14 cellular contexts compared by ENCODE assay signal in genomic region chr10:23448323-23448722, GRCh38. TPM values are rescaled to one million over a fixed set of nuclear protein-coding genes. Genes with fewer than 3 reads are reported as not detected.
DNase-seq lines count a peak whose midpoint lies in the region; ATAC-seq and TF ChIP-seq lines count a peak whose summit lies in the region.
"Had no signal": no experiment of that assay in that cellular context is flagged by ENCODE, and none has a peak within 500 bp of the region (broad histone marks: within the 10 kb centered on the region; RNA-seq: fewer than 3 reads in every experiment).

No MANE protein-coding gene starts in this region.

- H3K79me2 ChIP-seq in GM23248 (ENCODE audit: insufficient read depth) = no peaks in the 10 kb centered on the region

- WGBS in psoas muscle, 3 donors = 98 to 100% (median 99%) methylated on average over 2 of the region's 2 CpGs
- 100% methylated on average over 2 of the region's 2 CpGs for WGBS in GM23248 (ENCODE audit: low coverage in 1 of 2, low lambda C conversion rate in 2 of 2, missing lambda C conversion rate in 2 of 2), 2 experiments
- WGBS in transverse colon (ENCODE audit: low coverage in 1 of 2), 2 donors = 87 to 91% methylated on average over 2 of the region's 2 CpGs

- intact Hi-C loops in psoas muscle (cut with DNase I) = no loop called here
- intact Hi-C loops in transverse colon (cut with DNase I; ENCODE audit: low total_unique reads) = no loop called here

- no peak for TF ChIP-seq EP300 in transverse colon (IDR thresholded peaks at IDR 0.05; ENCODE audit: low read depth)

- no peaks in the 10 kb centered on the region for H3K27me3 ChIP-seq in psoas muscle (ENCODE audit: insufficient read depth in 3 of 3, low read length in 2 of 3)
- no peaks in the 10 kb centered on the region for H3K27me3 ChIP-seq in GM23248 (replicated peaks; ENCODE audit: insufficient read depth)
- no peaks in the 10 kb centered on the region for H3K27me3 ChIP-seq in transverse colon

- no peak overlapping the region for H3K4me3 ChIP-seq in psoas muscle
- no peak overlapping the region for H3K4me3 ChIP-seq in GM23248
- no peak overlapping the region for H3K4me3 ChIP-seq in transverse colon

- H3K9me3 ChIP-seq in psoas muscle (no peaks in the 10 kb centered on the region), GM23248 (ENCODE audit: low read depth) (no peaks in the 10 kb centered on the region), transverse colon (no peaks in the 10 kb centered on the region)
- H3K9me3 ChIP-seq: Caco-2 had no signal

- no peak for TF ChIP-seq POLR2A in transverse colon (IDR thresholded peaks at IDR 0.05)

- no peak for TF ChIP-seq CTCF in psoas muscle (IDR thresholded peaks at IDR 0.05)
- TF ChIP-seq CTCF in transverse colon (IDR thresholded peaks at IDR 0.05) = no peak

- H4K20me1 ChIP-seq in GM23248 (ENCODE audit: insufficient read depth) = no peaks in the 10 kb centered on the region

- H3K4me2 ChIP-seq in GM23248 (ENCODE audit: unreplicated experiment) = no peak overlapping the region

- no peak for ATAC-seq in activated CD8-positive, alpha-beta memory T cell treated with anti-CD3 and anti-CD28 coated beads, Interleukin-2, amount 10 ng/mL, durations not matched to agents 7 days and 5 days
- ATAC-seq in GM21717 (IDR thresholded peaks at IDR 0.05; ENCODE audit: unreplicated experiment) = peak; percentile 18
- ATAC-seq in activated T-helper 17 cell treated with anti-CD3 and anti-CD28 coated beads, Interleukin-2, amount 50 U/mL, for 72 hours (replicated peaks) = no peak
- no peak for ATAC-seq in psoas muscle

- no peaks in the 10 kb centered on the region for H3K9me2 ChIP-seq in GM23248 (ENCODE audit: insufficient read depth)

- H3K9me3 Mint-ChIP-seq in activated CD8-positive, alpha-beta memory T cell treated with anti-CD3 and anti-CD28 coated beads, Interleukin-2, amount 10 ng/mL, durations not matched to agents 7 days and 5 days (ENCODE audit: low read depth) = no peaks in the 10 kb centered on the region
- no peaks in the 10 kb centered on the region for H3K9me3 Mint-ChIP-seq in activated T-helper 17 cell treated with anti-CD3 and anti-CD28 coated beads, Interleukin-2, amount 50 U/mL, for 72 hours
- H3K9me3 Mint-ChIP-seq: HFFc6, neural crest cell had no signal

- peak overlapping the region; percentile 13 for H3K27ac ChIP-seq in psoas muscle
- no peak overlapping the region for H3K27ac ChIP-seq in GM23248
- no peak overlapping the region for H3K27ac ChIP-seq in transverse colon

- H3K4me1 Mint-ChIP-seq in activated CD8-positive, alpha-beta memory T cell treated with anti-CD3 and anti-CD28 coated beads, Interleukin-2, amount 10 ng/mL, durations not matched to agents 7 days and 5 days = peaks cover 28% of the 10 kb centered on the region
- H3K4me1 Mint-ChIP-seq in activated T-helper 17 cell treated with anti-CD3 and anti-CD28 coated beads, Interleukin-2, amount 50 U/mL, for 72 hours = peaks cover 19% of the 10 kb centered on the region
- H3K4me1 Mint-ChIP-seq: neural crest cell had no signal

- H3K27me3 Mint-ChIP-seq in activated CD8-positive, alpha-beta memory T cell treated with anti-CD3 and anti-CD28 coated beads, Interleukin-2, amount 10 ng/mL, durations not matched to agents 7 days and 5 days = no peaks in the 10 kb centered on the region
- no peaks in the 10 kb centered on the region for H3K27me3 Mint-ChIP-seq in activated T-helper 17 cell treated with anti-CD3 and anti-CD28 coated beads, Interleukin-2, amount 50 U/mL, for 72 hours

- in situ Hi-C loops in GM23248 (cut with MboI) (no loop called here), transverse colon (cut with MboI; ENCODE audit: low pct_ligation_motif_present in 1 of 4, low pct_unique_long_range_greater_than_20kb in 1 of 4, low sequenced_read_pairs in 3 of 4) (no loop called here)

- no peak overlapping the region for H3K9ac ChIP-seq in GM23248

- peaks cover 7% of the 10 kb centered on the region; the same call in 1 of the 2 replicates for H3F3A ChIP-seq in GM23248 (ENCODE audit: insufficient read depth)

- peaks cover 5% of the 10 kb centered on the region for H3K36me3 Mint-ChIP-seq in activated CD8-positive, alpha-beta memory T cell treated with anti-CD3 and anti-CD28 coated beads, Interleukin-2, amount 10 ng/mL, durations not matched to agents 7 days and 5 days
- H3K36me3 Mint-ChIP-seq in activated T-helper 17 cell treated with anti-CD3 and anti-CD28 coated beads, Interleukin-2, amount 50 U/mL, for 72 hours (ENCODE audit: low read depth) = peaks cover 19% of the 10 kb centered on the region

- peak overlapping the region; percentile 72 for H3K27ac Mint-ChIP-seq in activated CD8-positive, alpha-beta memory T cell treated with anti-CD3 and anti-CD28 coated beads, Interleukin-2, amount 10 ng/mL, durations not matched to agents 7 days and 5 days
- peak overlapping the region; percentile 90 for H3K27ac Mint-ChIP-seq in activated T-helper 17 cell treated with anti-CD3 and anti-CD28 coated beads, Interleukin-2, amount 50 U/mL, for 72 hours
- H3K27ac Mint-ChIP-seq: HFFc6 had no signal

- no peak for DNase-seq in activated CD8-positive, alpha-beta memory T cell treated with anti-CD3 and anti-CD28 coated beads, Interleukin-2, amount 10 ng/mL, durations not matched to agents 7 days and 5 days
- no peak for DNase-seq in activated CD8-positive, alpha-beta memory T cell treated with anti-CD3 and anti-CD28 coated beads for 24 hours
- DNase-seq in psoas muscle (no peak), GM23248 (no peak), GDM1 (lab: John Stamatoyannopoulos, UW) (no peak), transverse colon (no peak)
- DNase-seq: Caco-2, HFFc6, mammary epithelial cell, NCI-H1694, NCI-H226 had no signal

- H2AFZ ChIP-seq in GM23248 = no peak overlapping the region

- CTCF ChIA-PET in activated CD8-positive, alpha-beta memory T cell treated with anti-CD3 and anti-CD28 coated beads, Interleukin-2, amount 10 ng/mL, durations not matched to agents 7 days and 5 days (lab: Charles Lee) = interaction anchor here (1.0 kb wide), 1 partner anchor 80 kb away, joined by 3 read pairs; no protein-coding TSS in a partner anchor

- no peak overlapping the region for H3K4me3 Mint-ChIP-seq in activated CD8-positive, alpha-beta memory T cell treated with anti-CD3 and anti-CD28 coated beads, Interleukin-2, amount 10 ng/mL, durations not matched to agents 7 days and 5 days
- peak overlapping the region; percentile 56 for H3K4me3 Mint-ChIP-seq in activated T-helper 17 cell treated with anti-CD3 and anti-CD28 coated beads, Interleukin-2, amount 50 U/mL, for 72 hours
- H3K4me3 Mint-ChIP-seq: HFFc6, neural crest cell had no signal

- peaks cover 0 to 15% of the 10 kb centered on the region in 2 donors for H3K36me3 ChIP-seq in psoas muscle (ENCODE audit: insufficient read depth in 1 of 2, low read depth in 1 of 2)
- no peaks in the 10 kb centered on the region for H3K36me3 ChIP-seq in GM23248 (ENCODE audit: low read depth)
- H3K36me3 ChIP-seq in transverse colon = no peaks in the 10 kb centered on the region

- H3K4me1 ChIP-seq in psoas muscle = peaks cover 24% of the 10 kb centered on the region
- peaks cover 1% of the 10 kb centered on the region; the same call in 1 of the 2 replicates for H3K4me1 ChIP-seq in GM23248 (ENCODE audit: insufficient read depth)
- H3K4me1 ChIP-seq in transverse colon = peaks cover 0 to 3% (median under 1%) of the 10 kb centered on the region in 4 donors
- H3K4me1 ChIP-seq: Caco-2 had no signal

RNA-seq across cellular contexts. Expression of gene OTUD1, which starts 9.4 kb away (rescaled TPM):
- 10 to 100 TPM; 11.2 to 16.1 TPM for total RNA-seq in activated CD8-positive, alpha-beta memory T cell treated with anti-CD3 and anti-CD28 coated beads, Interleukin-2, amount 10 ng/mL, durations not matched to agents 7 days and 5 days
- 10 to 100 TPM; 11.5 to 13.1 TPM for total RNA-seq in activated T-helper 17 cell treated with anti-CD3 and anti-CD28 coated beads, Interleukin-2, amount 50 U/mL, for 72 hours
- total RNA-seq in psoas muscle = 100 to 1,000 TPM in 2 of 4 donors, 10 to 100 TPM in 2; 19.7 to 165 (median 95.0) TPM
- polyA plus RNA-seq in psoas muscle = 10 to 100 TPM in 1 of 3 donors, 1 to 10 TPM in 2; 1.9 to 73.1 (median 9.4) TPM
- 4.2 and 8.1 TPM in 2 replicates for total RNA-seq in GM23248 (2014; rRNA removed; shearing (Covaris generic))
- 2.1 and 2.9 TPM in 2 replicates for polyA plus RNA-seq in GM23248 (2016; fragmentation: Nextera tagmentation; extraction: Ambion mirVana)
- total RNA-seq in transverse colon = 10 to 100 TPM; 12.3 to 18.0 (median 16.9) TPM
